In genomic region chr22:39901519-39902146, GRCh38 we compare ENCODE assay signal across 1 cellular context.
TF ChIP-seq lines count a peak whose summit lies in the region.

No MANE protein-coding gene starts in this region.

TF ChIP-seq in GM23338, 12 proteins besides CTCF, POLR2A, EP300 and RAD21 (continued from another document):
- TF ChIP-seq ZNF462 (CRISPR knock-in tag; IDR thresholded peaks at IDR 0.05) (no peak), CREB1 (CRISPR knock-in tag; IDR thresholded peaks at IDR 0.05; ENCODE audit: low read depth) (no peak), ZNF114 (CRISPR knock-in tag; IDR thresholded peaks at IDR 0.05) (no peak), JUNB (IDR thresholded peaks at IDR 0.05; ENCODE audit: unreplicated experiment) (no peak), ETS1 (IDR thresholded peaks at IDR 0.05) (no peak), ZNF331 (CRISPR knock-in tag; IDR thresholded peaks at IDR 0.05; ENCODE audit: low read depth) (no peak)
TF ChIP-seq in GM23338: peak in this region for 0.
